ENCODE assay signal across 11 cellular contexts in genomic region chr2:231300020-231300721, GRCh38.
DNase-seq lines count a peak whose midpoint lies in the region; ATAC-seq and TF ChIP-seq lines count a peak whose summit lies in the region.
"Had no signal": no experiment of that assay in that cellular context is flagged by ENCODE, and none has a peak within 500 bp of the region (broad histone marks: within the 10 kb centered on the region; RNA-seq: fewer than 3 reads in every experiment).

No MANE protein-coding gene starts in this region.

- H3K27ac Mint-ChIP-seq in GM23338 = 0 out of 2 replicates have a peak overlapping the region, but pooled peaks have one; percentile 11
- no peak overlapping the region for H3K27ac Mint-ChIP-seq in nephron progenitor cell

- H3K27ac ChIP-seq in BLaER1 (no peak overlapping the region), GM23338 (ENCODE audit: low read depth) (peak overlapping the region; percentile 41; the same call in 1 of the 2 replicates), VCaP (peak overlapping the region; percentile 81)

- no peak overlapping the region for H2AFZ ChIP-seq in GM23338

- ATAC-seq in GM23338 = no peak

- H3K4me3 Mint-ChIP-seq in GM23338 (no peak overlapping the region), nephron progenitor cell (no peak overlapping the region)

- H3K79me2 ChIP-seq in GM23338 (replicated peaks; ENCODE audit: insufficient read depth) = no peaks in the 10 kb centered on the region

- H3F3A ChIP-seq in GM23338 (replicated peaks; ENCODE audit: low read depth) = 0 out of 2 replicates have a peak, but pooled peaks cover 14% of the 10 kb centered on the region

- H3K9me3 Mint-ChIP-seq in GM23338 (no peaks in the 10 kb centered on the region), nephron progenitor cell (no peaks in the 10 kb centered on the region)

- DNase-seq in GM23338 (ENCODE audit: low spot score) = no peak
- DNase-seq in left kidney (ENCODE audit: low read depth, low spot score) = peak; percentile 18
- no peak for DNase-seq in epidermal melanocyte (ENCODE audit: insufficient read length, low spot score)
- DNase-seq in NCI-H2227 treated with DMSO at 0.1 percent for 48 hours (lab: John Stamatoyannopoulos, UW) = no peak
- no peak for DNase-seq in nephron progenitor cell
- DNase-seq in NCI-H69 (lab: John Stamatoyannopoulos, UW) = no peak
- DNase-seq: activated T-cell treated with anti-CD3 and anti-CD28 coated beads for 4 hours; central memory CD4-positive, alpha-beta T cell; GOT3 had no signal

- no peaks in the 10 kb centered on the region for H3K9me3 ChIP-seq in BLaER1

- H3K36me3 Mint-ChIP-seq in GM23338 (ENCODE audit: low read depth) (no peaks in the 10 kb centered on the region; the same call in 1 of the 3 replicates), nephron progenitor cell (ENCODE audit: low read depth) (peaks cover 8% of the 10 kb centered on the region)

- H3K27me3 ChIP-seq in BLaER1 = no peaks in the 10 kb centered on the region
- no peaks in the 10 kb centered on the region for H3K27me3 ChIP-seq in GM23338 (ENCODE audit: insufficient read depth)

- H3K36me3 ChIP-seq in BLaER1 (no peaks in the 10 kb centered on the region), GM23338 (ENCODE audit: insufficient read depth) (no peaks in the 10 kb centered on the region)

- no peak for TF ChIP-seq CTCF in GM23338 (conservative IDR thresholded peaks at IDR 0.05; ENCODE audit: low read depth in 2 of 2)
- no peak for TF ChIP-seq CTCF in VCaP (conservative IDR thresholded peaks at IDR 0.05)
- TF ChIP-seq CTCF in nephron progenitor cell (IDR thresholded peaks at IDR 0.05) = no peak

- H3K27me3 Mint-ChIP-seq in GM23338 (ENCODE audit: insufficient read depth, low read depth, poor library complexity) (peaks cover 2% of the 10 kb centered on the region), nephron progenitor cell (ENCODE audit: low read depth, poor library complexity) (no peaks in the 10 kb centered on the region)

- H4K20me1 ChIP-seq in BLaER1 (no peaks in the 10 kb centered on the region), GM23338 (replicated peaks; ENCODE audit: insufficient read depth) (no peaks in the 10 kb centered on the region)

- H3K4me3 ChIP-seq in BLaER1 (no peak overlapping the region), GM23338 (no peak overlapping the region)

- no peak overlapping the region for H3K9ac ChIP-seq in BLaER1

- H3K4me2 ChIP-seq in BLaER1 (peak overlapping the region; percentile 55), GM23338 (no peak overlapping the region)

- H3K9me2 ChIP-seq in GM23338 (ENCODE audit: insufficient read depth) = no peaks in the 10 kb centered on the region

- H3K4me1 Mint-ChIP-seq in GM23338 (peaks cover 23% of the 10 kb centered on the region), nephron progenitor cell (peaks cover 24% of the 10 kb centered on the region)

- H3K4me1 ChIP-seq in BLaER1 (peaks cover 42% of the 10 kb centered on the region), GM23338 (ENCODE audit: insufficient read depth) (no peaks in the 10 kb centered on the region; the same call in 1 of the 2 replicates)

TF ChIP-seq in GM23338, 12 proteins besides CTCF, POLR2A, EP300 and RAD21 (continues in another document):
- TF ChIP-seq EZH2 (IDR thresholded peaks at IDR 0.05; ENCODE audit: low read depth, unreplicated experiment) (no peak), CREB1 (CRISPR knock-in tag; IDR thresholded peaks at IDR 0.05; ENCODE audit: low read depth) (no peak), ZNF462 (CRISPR knock-in tag; IDR thresholded peaks at IDR 0.05) (no peak), ZNF114 (CRISPR knock-in tag; IDR thresholded peaks at IDR 0.05) (no peak), POLR2AphosphoS5 (IDR thresholded peaks at IDR 0.05; ENCODE audit: low read depth) (no peak), REST (IDR thresholded peaks at IDR 0.05; ENCODE audit: unreplicated experiment) (no peak), STAT1 (IDR thresholded peaks at IDR 0.05; ENCODE audit: unreplicated experiment) (no peak), JUNB (IDR thresholded peaks at IDR 0.05; ENCODE audit: unreplicated experiment) (no peak)
